In genomic region chr10:26238378-26238777, GRCh38 we compare ENCODE assay signal across 41 cellular contexts. TPM values are rescaled to one million over a fixed set of nuclear protein-coding genes. Genes with fewer than 3 reads are reported as not detected.
"Had no signal": no experiment of that assay in that cellular context is flagged by ENCODE, and none has a peak within 500 bp of the region (broad histone marks: within the 10 kb centered on the region; RNA-seq: fewer than 3 reads in every experiment).

No MANE protein-coding gene starts in this region.

- ATAC-seq: activated naive CD8-positive, alpha-beta T cell treated with anti-CD3 and anti-CD28 coated beads, Interleukin-2, amount 50 U/mL, for 24 hours; body of pancreas had no signal

- H3K9me3 Mint-ChIP-seq: activated naive CD4-positive, alpha-beta T cell treated with anti-CD3 and anti-CD28 coated beads for 36 hours; activated naive CD4-positive, alpha-beta T cell treated with anti-CD3 and anti-CD28 coated beads, Interleukin-2, amount 10 ng/mL, durations not matched to agents 7 days and 5 days; activated naive CD4-positive, alpha-beta T cell treated with anti-CD3 and anti-CD28 coated beads, Interleukin-2, amount 50 U/mL, for 24 hours; activated naive CD4-positive, alpha-beta T cell treated with anti-CD3 and anti-CD28 coated beads, Interleukin-2, amount 50 U/mL, for 72 hours; activated naive CD8-positive, alpha-beta T cell treated with anti-CD3 and anti-CD28 coated beads for 36 hours; activated naive CD8-positive, alpha-beta T cell treated with anti-CD3 and anti-CD28 coated beads, Interleukin-2, amount 10 ng/mL, durations not matched to agents 7 days and 5 days; activated naive CD8-positive, alpha-beta T cell treated with anti-CD3 and anti-CD28 coated beads, Interleukin-2, amount 50 U/mL, for 24 hours; activated T-cell treated with anti-CD3 and anti-CD28 coated beads, Interleukin-2, amount 50 U/mL, for 24 hours; activated T-cell treated with anti-CD3 and anti-CD28 coated beads, Interleukin-2, amount 50 U/mL, for 4 hours; activated T-cell treated with anti-CD3 and anti-CD28 coated beads, Interleukin-2, amount 50 U/mL, for 72 hours; activated T-helper 1 cell treated with anti-CD3 and anti-CD28 coated beads, Interleukin-12 subunit alpha, Interleukin-12 subunit beta, Interleukin-2, Interleukin-4 antibody, amounts not matched to agents 30 ng/mL and 10 ng/mL and 1 ng/mL, durations not matched to agents 14 hours and 24 hours and 36 hours; activated T-helper 2 cell treated with anti-CD3 and anti-CD28 coated beads, Interferon-gamma antibody, Interleukin-2, Interleukin-4, amounts not matched to agents 10 μg/mL and 5 μg/mL and 100 μg/mL, durations not matched to agents 14 hours and 24 hours and 36 hours; central memory CD8-positive, alpha-beta T cell had no signal

- H3K4me1 Mint-ChIP-seq: activated naive CD4-positive, alpha-beta T cell treated with anti-CD3 and anti-CD28 coated beads, Interleukin-2, amount 10 ng/mL, durations not matched to agents 7 days and 5 days; activated naive CD4-positive, alpha-beta T cell treated with anti-CD3 and anti-CD28 coated beads, Interleukin-2, amount 50 U/mL, for 24 hours; activated naive CD8-positive, alpha-beta T cell treated with anti-CD3 and anti-CD28 coated beads for 36 hours; activated naive CD8-positive, alpha-beta T cell treated with anti-CD3 and anti-CD28 coated beads, Interleukin-2, amount 10 ng/mL, durations not matched to agents 7 days and 5 days; activated naive CD8-positive, alpha-beta T cell treated with anti-CD3 and anti-CD28 coated beads, Interleukin-2, amount 50 U/mL, for 24 hours; central memory CD8-positive, alpha-beta T cell had no signal

- H3K27ac Mint-ChIP-seq: activated naive CD4-positive, alpha-beta T cell treated with anti-CD3 and anti-CD28 coated beads for 36 hours; activated naive CD4-positive, alpha-beta T cell treated with anti-CD3 and anti-CD28 coated beads, Interleukin-2, amount 10 ng/mL, durations not matched to agents 7 days and 5 days; activated naive CD4-positive, alpha-beta T cell treated with anti-CD3 and anti-CD28 coated beads, Interleukin-2, amount 50 U/mL, for 24 hours; activated naive CD4-positive, alpha-beta T cell treated with anti-CD3 and anti-CD28 coated beads, Interleukin-2, amount 50 U/mL, for 72 hours; activated naive CD8-positive, alpha-beta T cell; activated naive CD8-positive, alpha-beta T cell treated with anti-CD3 and anti-CD28 coated beads for 36 hours; activated naive CD8-positive, alpha-beta T cell treated with anti-CD3 and anti-CD28 coated beads, Interleukin-2, amount 10 ng/mL, durations not matched to agents 7 days and 5 days; activated naive CD8-positive, alpha-beta T cell treated with anti-CD3 and anti-CD28 coated beads, Interleukin-2, amount 50 U/mL, for 24 hours; activated T-cell treated with anti-CD3 and anti-CD28 coated beads, Interleukin-2, amount 50 U/mL, for 24 hours; activated T-cell treated with anti-CD3 and anti-CD28 coated beads, Interleukin-2, amount 50 U/mL, for 72 hours; activated T-helper 1 cell treated with anti-CD3 and anti-CD28 coated beads, Interleukin-12 subunit alpha, Interleukin-12 subunit beta, Interleukin-2, Interleukin-4 antibody, amounts not matched to agents 30 ng/mL and 10 ng/mL and 1 ng/mL, durations not matched to agents 14 hours and 24 hours and 36 hours; activated T-helper 2 cell treated with anti-CD3 and anti-CD28 coated beads, Interferon-gamma antibody, Interleukin-2, Interleukin-4, amounts not matched to agents 10 μg/mL and 5 μg/mL and 100 μg/mL, durations not matched to agents 14 hours and 24 hours and 36 hours had no signal

- H3K36me3 Mint-ChIP-seq: activated naive CD4-positive, alpha-beta T cell treated with anti-CD3 and anti-CD28 coated beads, Interleukin-2, amount 10 ng/mL, durations not matched to agents 7 days and 5 days; activated naive CD4-positive, alpha-beta T cell treated with anti-CD3 and anti-CD28 coated beads, Interleukin-2, amount 50 U/mL, for 24 hours; activated naive CD4-positive, alpha-beta T cell treated with anti-CD3 and anti-CD28 coated beads, Interleukin-2, amount 50 U/mL, for 72 hours; activated naive CD8-positive, alpha-beta T cell; activated naive CD8-positive, alpha-beta T cell treated with anti-CD3 and anti-CD28 coated beads for 36 hours; activated naive CD8-positive, alpha-beta T cell treated with anti-CD3 and anti-CD28 coated beads, Interleukin-2, amount 10 ng/mL, durations not matched to agents 7 days and 5 days had no signal

- H3K4me3 Mint-ChIP-seq: activated naive CD4-positive, alpha-beta T cell treated with anti-CD3 and anti-CD28 coated beads for 36 hours; activated naive CD4-positive, alpha-beta T cell treated with anti-CD3 and anti-CD28 coated beads, Interleukin-2, amount 10 ng/mL, durations not matched to agents 7 days and 5 days; activated naive CD4-positive, alpha-beta T cell treated with anti-CD3 and anti-CD28 coated beads, Interleukin-2, amount 50 U/mL, for 24 hours; activated naive CD8-positive, alpha-beta T cell; activated naive CD8-positive, alpha-beta T cell treated with anti-CD3 and anti-CD28 coated beads for 36 hours; activated naive CD8-positive, alpha-beta T cell treated with anti-CD3 and anti-CD28 coated beads, Interleukin-2, amount 10 ng/mL, durations not matched to agents 7 days and 5 days; activated naive CD8-positive, alpha-beta T cell treated with anti-CD3 and anti-CD28 coated beads, Interleukin-2, amount 50 U/mL, for 24 hours; activated T-cell treated with anti-CD3 and anti-CD28 coated beads, Interleukin-2, amount 50 U/mL, for 24 hours; activated T-cell treated with anti-CD3 and anti-CD28 coated beads, Interleukin-2, amount 50 U/mL, for 4 hours; activated T-cell treated with anti-CD3 and anti-CD28 coated beads, Interleukin-2, amount 50 U/mL, for 72 hours; activated T-helper 1 cell treated with anti-CD3 and anti-CD28 coated beads, Interleukin-12 subunit alpha, Interleukin-12 subunit beta, Interleukin-2, Interleukin-4 antibody, amounts not matched to agents 30 ng/mL and 10 ng/mL and 1 ng/mL, durations not matched to agents 14 hours and 24 hours and 36 hours; brain; central memory CD8-positive, alpha-beta T cell had no signal

- DNase-seq: activated effector memory CD4-positive, alpha-beta T cell treated with anti-CD3 and anti-CD28 coated beads, Interleukin-2, amount 50 U/mL, for 16 hours; activated effector memory CD4-positive, alpha-beta T cell treated with Interleukin-2 at 50 U/mL for 16 hours; activated gamma-delta T cell; activated gamma-delta T cell treated with Interleukin-2 at 50 U/mL for 16 hours; activated naive CD4-positive, alpha-beta T cell; activated naive CD4-positive, alpha-beta T cell treated with anti-CD3 and anti-CD28 coated beads for 36 hours; activated naive CD4-positive, alpha-beta T cell treated with anti-CD3 and anti-CD28 coated beads, Interleukin-2, amount 10 ng/mL, durations not matched to agents 7 days and 5 days; activated naive CD4-positive, alpha-beta T cell treated with anti-CD3 and anti-CD28 coated beads, Interleukin-2, amount 50 U/mL, for 16 hours; activated naive CD4-positive, alpha-beta T cell treated with Interleukin-2 at 50 U/mL for 16 hours; activated naive CD8-positive, alpha-beta T cell treated with anti-CD3 and anti-CD28 coated beads for 36 hours; activated naive CD8-positive, alpha-beta T cell treated with anti-CD3 and anti-CD28 coated beads, Interleukin-2, amount 10 ng/mL, durations not matched to agents 7 days and 5 days; activated naive CD8-positive, alpha-beta T cell treated with anti-CD3 and anti-CD28 coated beads, Interleukin-2, amount 50 U/mL, for 24 hours; activated T-cell treated with anti-CD3 and anti-CD28 coated beads, Interleukin-2, amount 50 U/mL, for 1 hour; activated T-cell treated with anti-CD3 and anti-CD28 coated beads, Interleukin-2, amount 50 U/mL, for 24 hours; activated T-cell treated with anti-CD3 and anti-CD28 coated beads, Interleukin-2, amount 50 U/mL, for 4 hours; activated T-cell treated with anti-CD3 and anti-CD28 coated beads, Interleukin-2, amount 50 U/mL, for 48 hours; activated T-cell treated with anti-CD3 and anti-CD28 coated beads, Interleukin-2, amount 50 U/mL, for 72 hours; adrenal gland; amniotic stem cell; amygdala; anterior cingulate cortex; aorta; body of pancreas; brain microvascular endothelial cell; caudate nucleus; central memory CD4-positive, alpha-beta T cell; cerebellar nuclear complex had no signal

RNA-seq across cellular contexts. Expression of gene GAD2, which starts 21.8 kb away (rescaled TPM):
- total RNA-seq: activated naive CD4-positive, alpha-beta T cell treated with anti-CD3 and anti-CD28 coated beads for 36 hours; activated naive CD4-positive, alpha-beta T cell treated with anti-CD3 and anti-CD28 coated beads, Interleukin-2, amount 50 U/mL, for 72 hours; activated naive CD8-positive, alpha-beta T cell treated with anti-CD3 and anti-CD28 coated beads for 36 hours; activated naive CD8-positive, alpha-beta T cell treated with anti-CD3 and anti-CD28 coated beads, Interleukin-2, amount 10 ng/mL, durations not matched to agents 7 days and 5 days; activated T-cell treated with anti-CD3 and anti-CD28 coated beads, Interleukin-2, amount 50 U/mL, for 4 hours; activated T-cell treated with anti-CD3 and anti-CD28 coated beads, Interleukin-2, amount 50 U/mL, for 72 hours; activated T-helper 1 cell treated with anti-CD3 and anti-CD28 coated beads, Interleukin-12 subunit alpha, Interleukin-12 subunit beta, Interleukin-2, Interleukin-4 antibody, amounts not matched to agents 30 ng/mL and 10 ng/mL and 1 ng/mL, durations not matched to agents 14 hours and 24 hours and 36 hours; activated T-helper 2 cell treated with anti-CD3 and anti-CD28 coated beads, Interferon-gamma antibody, Interleukin-2, Interleukin-4, amounts not matched to agents 10 μg/mL and 5 μg/mL and 100 μg/mL, durations not matched to agents 14 hours and 24 hours and 36 hours; adrenal gland; aorta; ascending aorta; astrocyte; breast epithelium; bronchial epithelial cell; cardiac muscle cell; cardiac septum; chondrocyte had no signal
